17 cellular contexts compared by ENCODE assay signal in genomic region chr7:149229526-149229925, GRCh38. TPM values are rescaled to one million over a fixed set of nuclear protein-coding genes. Genes with fewer than 3 reads are reported as not detected.
DNase-seq lines count a peak whose midpoint lies in the region; ATAC-seq and TF ChIP-seq lines count a peak whose summit lies in the region.
"Had no signal": no experiment of that assay in that cellular context is flagged by ENCODE, and none has a peak within 500 bp of the region (broad histone marks: within the 10 kb centered on the region; RNA-seq: fewer than 3 reads in every experiment).

No MANE protein-coding gene starts in this region.

- POLR2A ChIA-PET in HEK293 (lab: Yijun Ruan, JAX): interaction anchor here (0.6 to 0.9 kb wide), 3 partner anchors 15 to 18 kb away, joined by 3 to 6 read pairs (median 4); no protein-coding TSS in a partner anchor

- H3K4me3 Mint-ChIP-seq in activated CD4-positive, alpha-beta T cell treated with anti-CD3 and anti-CD28 coated beads, Interleukin-2, amount 10 ng/mL, durations not matched to agents 24 days and 14 days: no peak overlapping the region
- H3K4me3 Mint-ChIP-seq in activated T-helper 17 cell treated with anti-CD3 and anti-CD28 coated beads, Interleukin-2, amount 50 U/mL, for 72 hours: no peak overlapping the region
- H3K4me3 Mint-ChIP-seq: IgD-negative memory B cell had no signal

- no peaks in the 10 kb centered on the region for H3K9me3 Mint-ChIP-seq in activated CD4-positive, alpha-beta T cell treated with anti-CD3 and anti-CD28 coated beads, Interleukin-2, amount 10 ng/mL, durations not matched to agents 24 days and 14 days
- H3K9me3 Mint-ChIP-seq in activated T-helper 17 cell treated with anti-CD3 and anti-CD28 coated beads, Interleukin-2, amount 50 U/mL, for 72 hours: no peaks in the 10 kb centered on the region

- CTCF ChIA-PET in HEK293 (lab: Yijun Ruan, JAX): interaction anchor here (0.5 kb wide), 1 partner anchor 598 kb away, joined by 7 read pairs; no protein-coding TSS in a partner anchor

- H3K4me3 ChIP-seq in HEK293 (ENCODE audit: low read depth, low read length): no peak overlapping the region
- H3K4me3 ChIP-seq: colonic mucosa, SK-N-MC had no signal

- H3K27ac ChIP-seq in HEK293 (ENCODE audit: extremely low read depth, low read depth, low read length): no peak overlapping the region
- H3K27ac ChIP-seq: colonic mucosa, foreskin keratinocyte, SK-N-MC had no signal

- H3K36me3 ChIP-seq in HEK293 (ENCODE audit: control insufficient read depth in 2 of 2, insufficient read depth in 1 of 2, low read length in 2 of 2): peaks cover 0 to 15% of the 10 kb centered on the region in 2 experiments; a peak in 1 of 3 replicates
- H3K36me3 ChIP-seq: colonic mucosa had no signal

- no peak for TF ChIP-seq CTCF in HEK293 (tag by site-specific recombination; IDR thresholded peaks at IDR 0.05)

- ATAC-seq in activated T-helper 17 cell treated with anti-CD3 and anti-CD28 coated beads, Interleukin-2, amount 50 U/mL, for 72 hours (replicated peaks): peak; percentile 6
- peak; percentile 7 for ATAC-seq in stimulated activated naive CD8-positive, alpha-beta T cell treated with anti-CD3 and anti-CD28 coated beads, Interleukin-15, Interleukin-2, amounts not matched to agents 100 U/mL and 50 U/mL, for 24 hours
- ATAC-seq in HG03565 (IDR thresholded peaks at IDR 0.05; ENCODE audit: unreplicated experiment): no peak
- ATAC-seq: foreskin keratinocyte had no signal

- no peaks in the 10 kb centered on the region for H3K27me3 Mint-ChIP-seq in activated CD4-positive, alpha-beta T cell treated with anti-CD3 and anti-CD28 coated beads, Interleukin-2, amount 10 ng/mL, durations not matched to agents 24 days and 14 days
- H3K27me3 Mint-ChIP-seq in activated T-helper 17 cell treated with anti-CD3 and anti-CD28 coated beads, Interleukin-2, amount 50 U/mL, for 72 hours: peaks cover 14% of the 10 kb centered on the region

- no peaks in the 10 kb centered on the region for H3K4me1 ChIP-seq in HEK293 (ENCODE audit: control insufficient read depth, insufficient read depth, low read length)
- H3K4me1 ChIP-seq: BE2C, colonic mucosa had no signal

- H3K27ac Mint-ChIP-seq in activated CD4-positive, alpha-beta T cell treated with anti-CD3 and anti-CD28 coated beads, Interleukin-2, amount 10 ng/mL, durations not matched to agents 24 days and 14 days: peak overlapping the region; percentile 12
- peak overlapping the region; percentile 29 for H3K27ac Mint-ChIP-seq in activated T-helper 17 cell treated with anti-CD3 and anti-CD28 coated beads, Interleukin-2, amount 50 U/mL, for 72 hours

- intact Hi-C loops in activated CD4-positive, alpha-beta T cell treated with anti-CD3 and anti-CD28 coated beads, Interleukin-2, amount 10 ng/mL, durations not matched to agents 24 days and 14 days (cut with micrococcal nuclease): no loop called here

- H3K9me3 ChIP-seq in HEK293 (ENCODE audit: control insufficient read depth, insufficient read depth, low read depth, low read length): no peaks in the 10 kb centered on the region
- H3K9me3 ChIP-seq: BE2C, colonic mucosa had no signal

- H3K4me1 Mint-ChIP-seq in activated CD4-positive, alpha-beta T cell treated with anti-CD3 and anti-CD28 coated beads, Interleukin-2, amount 10 ng/mL, durations not matched to agents 24 days and 14 days: peaks cover 2% of the 10 kb centered on the region
- peaks cover 6% of the 10 kb centered on the region for H3K4me1 Mint-ChIP-seq in activated T-helper 17 cell treated with anti-CD3 and anti-CD28 coated beads, Interleukin-2, amount 50 U/mL, for 72 hours

- peaks cover 11% of the 10 kb centered on the region for H3K36me3 Mint-ChIP-seq in activated CD4-positive, alpha-beta T cell treated with anti-CD3 and anti-CD28 coated beads, Interleukin-2, amount 10 ng/mL, durations not matched to agents 24 days and 14 days (ENCODE audit: low read depth)
- H3K36me3 Mint-ChIP-seq in activated T-helper 17 cell treated with anti-CD3 and anti-CD28 coated beads, Interleukin-2, amount 50 U/mL, for 72 hours (ENCODE audit: low read depth): peaks cover 21% of the 10 kb centered on the region

- no peak for DNase-seq in activated CD4-positive, alpha-beta T cell treated with anti-CD3 and anti-CD28 coated beads, Interleukin-2, amount 10 ng/mL, durations not matched to agents 24 days and 14 days
- DNase-seq in activated CD4-positive, alpha-beta T cell treated with anti-CD3 and anti-CD28 coated beads for 48 hours: no peak
- DNase-seq in stimulated activated naive CD8-positive, alpha-beta T cell treated with anti-CD3 and anti-CD28 coated beads, Interleukin-15, Interleukin-2, amounts not matched to agents 100 U/mL and 50 U/mL, for 24 hours: no peak
- DNase-seq in hippocampal formation (lab: John Stamatoyannopoulos, UW): no peak
- DNase-seq: activated CD4-positive, alpha-beta T cell treated with anti-CD3 and anti-CD28 coated beads, Interleukin-2, amount 50 U/mL, for 4 hours; activated effector memory CD4-positive, alpha-beta T cell treated with Interleukin-2 at 50 U/mL for 16 hours; BE2C; colonic mucosa; DMS79 treated with DMSO at 0.1 percent for 48 hours; foreskin keratinocyte; NCI-H1092; OCI-M1 had no signal

TF ChIP-seq in HEK293, 187 proteins besides CTCF, POLR2A, EP300 and RAD21 (continues in another document):
- TF ChIP-seq ZNF423 (tag by site-specific recombination; IDR thresholded peaks at IDR 0.05) (0 out of 2 replicates have a peak, but pooled peaks have one; percentile 50), ZNF366 (tag by site-specific recombination; conservative IDR thresholded peaks at IDR 0.05) (no peak), PRDM6 (tag by site-specific recombination; IDR thresholded peaks at IDR 0.05) (no peak), ZNF624 (tag by site-specific recombination; IDR thresholded peaks at IDR 0.05) (no peak), ZNF555 (tag by site-specific recombination; conservative IDR thresholded peaks at IDR 0.05) (no peak), SCRT1 (tag by site-specific recombination; IDR thresholded peaks at IDR 0.05; ENCODE audit: borderline replicate concordance) (no peak), YY1 (tag by site-specific recombination; IDR thresholded peaks at IDR 0.05) (no peak), ZNF664 (tag by site-specific recombination; IDR thresholded peaks at IDR 0.05) (no peak)
- TF ChIP-seq, protein P1, sequence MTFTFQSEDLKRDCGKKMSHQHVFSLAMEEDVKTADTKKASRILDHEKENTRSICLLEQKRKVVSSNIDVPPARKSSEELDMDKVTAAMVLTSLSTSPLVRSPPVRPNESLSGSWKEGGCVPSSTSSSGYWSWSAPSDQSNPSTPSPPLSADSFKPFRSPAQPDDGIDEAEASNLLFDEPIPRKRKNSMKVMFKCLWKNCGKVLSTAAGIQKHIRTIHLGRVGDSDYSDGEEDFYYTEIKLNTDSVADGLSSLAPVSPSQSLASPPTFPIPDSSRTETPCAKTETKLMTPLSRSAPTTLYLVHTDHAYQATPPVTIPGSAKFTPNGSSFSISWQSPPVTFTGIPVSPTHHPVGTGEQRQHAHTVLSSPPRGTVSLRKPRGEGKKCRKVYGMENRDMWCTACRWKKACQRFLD (tag by site-specific recombination; IDR thresholded peaks at IDR 0.05): no peak
- TF ChIP-seq, protein P2, sequence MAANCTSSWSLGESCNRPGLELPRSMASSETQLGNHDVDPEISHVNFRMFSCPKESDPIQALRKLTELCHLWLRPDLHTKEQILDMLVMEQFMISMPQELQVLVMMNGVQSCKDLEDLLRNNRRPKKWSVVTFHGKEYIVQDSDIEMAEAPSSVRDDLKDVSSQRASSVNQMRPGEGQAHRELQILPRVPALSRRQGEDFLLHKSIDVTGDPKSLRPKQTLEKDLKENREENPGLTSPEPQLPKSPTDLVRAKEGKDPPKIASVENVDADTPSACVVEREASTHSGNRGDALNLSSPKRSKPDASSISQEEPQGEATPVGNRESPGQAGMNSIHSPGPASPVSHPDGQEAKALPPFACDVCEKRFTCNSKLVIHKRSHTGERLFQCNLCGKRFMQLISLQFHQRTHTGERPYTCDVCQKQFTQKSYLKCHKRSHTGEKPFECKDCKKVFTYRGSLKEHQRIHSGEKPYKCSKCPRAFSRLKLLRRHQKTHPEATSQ (tag by site-specific recombination; IDR thresholded peaks at IDR 0.05): no peak
- TF ChIP-seq, protein P3, sequence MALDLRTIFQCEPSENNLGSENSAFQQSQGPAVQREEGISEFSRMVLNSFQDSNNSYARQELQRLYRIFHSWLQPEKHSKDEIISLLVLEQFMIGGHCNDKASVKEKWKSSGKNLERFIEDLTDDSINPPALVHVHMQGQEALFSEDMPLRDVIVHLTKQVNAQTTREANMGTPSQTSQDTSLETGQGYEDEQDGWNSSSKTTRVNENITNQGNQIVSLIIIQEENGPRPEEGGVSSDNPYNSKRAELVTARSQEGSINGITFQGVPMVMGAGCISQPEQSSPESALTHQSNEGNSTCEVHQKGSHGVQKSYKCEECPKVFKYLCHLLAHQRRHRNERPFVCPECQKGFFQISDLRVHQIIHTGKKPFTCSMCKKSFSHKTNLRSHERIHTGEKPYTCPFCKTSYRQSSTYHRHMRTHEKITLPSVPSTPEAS (tag by site-specific recombination; IDR thresholded peaks at IDR 0.05): no peak

RNA-seq across cellular contexts. Expression of gene ZNF212, which starts 9.9 kb away (rescaled TPM):
- 18.0 and 18.7 TPM in 2 replicates for total RNA-seq in activated CD4-positive, alpha-beta T cell treated with anti-CD3 and anti-CD28 coated beads, Interleukin-2, amount 10 ng/mL, durations not matched to agents 24 days and 14 days
- 10 to 100 TPM in 1 of 2 donors, 1 to 10 TPM in 1; 9.3 to 19.5 TPM for total RNA-seq in activated T-helper 17 cell treated with anti-CD3 and anti-CD28 coated beads, Interleukin-2, amount 50 U/mL, for 72 hours

RNA-seq across cellular contexts. Expression of gene ZNF783, which starts 32.5 kb away (rescaled TPM):
- 27.2 and 27.4 TPM in 2 replicates for total RNA-seq in activated CD4-positive, alpha-beta T cell treated with anti-CD3 and anti-CD28 coated beads, Interleukin-2, amount 10 ng/mL, durations not matched to agents 24 days and 14 days
- total RNA-seq in activated T-helper 17 cell treated with anti-CD3 and anti-CD28 coated beads, Interleukin-2, amount 50 U/mL, for 72 hours: 10 to 100 TPM; 12.7 to 17.3 TPM

RNA-seq across cellular contexts. Expression of gene ZNF282, which starts 34.2 kb away (rescaled TPM):
- 44.7 and 49.9 TPM in 2 replicates for total RNA-seq in activated CD4-positive, alpha-beta T cell treated with anti-CD3 and anti-CD28 coated beads, Interleukin-2, amount 10 ng/mL, durations not matched to agents 24 days and 14 days
- 100 to 1,000 TPM; 103 to 105 TPM for total RNA-seq in activated T-helper 17 cell treated with anti-CD3 and anti-CD28 coated beads, Interleukin-2, amount 50 U/mL, for 72 hours
